17 cellular contexts compared by ENCODE assay signal in the genomic region with DNA sequence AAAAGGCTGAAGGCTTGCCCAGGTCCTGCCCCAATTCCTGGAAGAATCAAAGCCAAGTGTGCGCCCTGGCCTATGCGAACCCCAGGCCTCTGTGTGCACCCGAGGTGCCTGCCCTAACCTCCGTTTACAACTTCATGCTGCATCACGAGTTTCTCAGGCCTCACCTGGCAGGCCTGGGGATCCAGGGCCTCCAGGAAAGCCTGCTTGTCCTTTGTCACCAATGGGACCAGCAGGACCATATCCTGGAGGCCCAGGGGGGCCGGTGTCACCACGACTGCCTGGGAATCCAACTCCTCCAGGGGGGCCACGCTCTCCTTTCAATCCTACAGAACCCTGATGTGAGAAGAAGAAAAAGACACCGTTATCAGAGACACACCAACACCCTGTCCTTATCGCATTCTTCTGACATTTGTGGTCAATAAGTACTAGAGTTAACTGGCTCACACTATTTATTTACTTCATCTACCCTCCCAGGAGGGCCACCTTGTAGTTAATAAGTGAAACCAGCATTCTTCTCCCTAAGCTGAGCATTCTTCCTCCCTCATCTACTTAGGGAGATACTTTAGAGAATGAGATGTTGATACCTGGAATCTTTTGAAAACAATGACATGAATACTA.
"Had no signal": no experiment of that assay in that cellular context is flagged by ENCODE, and none has a peak within 500 bp of the region (broad histone marks: within the 10 kb centered on the region; RNA-seq: fewer than 3 reads in every experiment).

No MANE protein-coding gene starts in this region.

- H3K9me3 ChIP-seq: esophagus squamous epithelium, psoas muscle, spleen had no signal

- H3K4me1 Mint-ChIP-seq: activated naive CD8-positive, alpha-beta T cell treated with anti-CD3 and anti-CD28 coated beads for 36 hours; stimulated activated naive B cell treated with anti-CD40 and anti-IgM and Interleukin-4, amounts not matched to agents 10 μg/mL and 1 μg/mL and 100 μg/mL, for 72 hours had no signal

- H3K27me3 ChIP-seq: esophagus squamous epithelium, spleen had no signal

- H3K4me3 ChIP-seq: esophagus squamous epithelium, psoas muscle, spleen had no signal

- H3K4me3 Mint-ChIP-seq: activated naive CD8-positive, alpha-beta T cell treated with anti-CD3 and anti-CD28 coated beads for 36 hours; dendritic cell treated with granulocyte-macrophage colony-stimulating factor and Interleukin-4, amounts not matched to agents 40 ng/mL and 50 ng/mL, for 4 days; natural killer cell treated with Interleukin-12 subunit alpha and Interleukin-12 subunit beta and Interleukin-15 and Interleukin-18, amount 100 ng/mL, for 72 hours; stimulated activated naive B cell treated with anti-CD40 and anti-IgM and Interleukin-4, amounts not matched to agents 10 μg/mL and 1 μg/mL and 100 μg/mL, for 72 hours had no signal

- H3K27ac ChIP-seq: esophagus squamous epithelium, psoas muscle, spleen, VCaP had no signal

- ATAC-seq: natural killer cell treated with Interleukin-12 subunit alpha and Interleukin-12 subunit beta and Interleukin-15 and Interleukin-18, amount 100 ng/mL, for 72 hours; psoas muscle; sciatic nerve; stimulated activated naive B cell treated with anti-CD40 and anti-IgM and Interleukin-4, amounts not matched to agents 10 μg/mL and 1 μg/mL and 100 μg/mL, for 72 hours had no signal

- H3K9me3 Mint-ChIP-seq: activated naive CD8-positive, alpha-beta T cell treated with anti-CD3 and anti-CD28 coated beads for 36 hours; dendritic cell treated with granulocyte-macrophage colony-stimulating factor and Interleukin-4, amounts not matched to agents 40 ng/mL and 50 ng/mL, for 4 days; natural killer cell treated with Interleukin-12 subunit alpha and Interleukin-12 subunit beta and Interleukin-15 and Interleukin-18, amount 100 ng/mL, for 72 hours had no signal

- H3K27ac Mint-ChIP-seq: activated naive CD8-positive, alpha-beta T cell treated with anti-CD3 and anti-CD28 coated beads for 36 hours; dendritic cell treated with granulocyte-macrophage colony-stimulating factor and Interleukin-4, amounts not matched to agents 40 ng/mL and 50 ng/mL, for 4 days; natural killer cell treated with Interleukin-12 subunit alpha and Interleukin-12 subunit beta and Interleukin-15 and Interleukin-18, amount 100 ng/mL, for 72 hours; stimulated activated naive B cell treated with anti-CD40 and anti-IgM and Interleukin-4, amounts not matched to agents 10 μg/mL and 1 μg/mL and 100 μg/mL, for 72 hours had no signal

- H3K4me1 ChIP-seq: esophagus squamous epithelium, psoas muscle, spleen had no signal

- DNase-seq: activated CD4-positive, alpha-beta T cell treated with anti-CD3 and anti-CD28 coated beads for 1 hour; activated CD4-positive, alpha-beta T cell treated with anti-CD3 and anti-CD28 coated beads, Interleukin-2, amount 50 U/mL, for 4 hours; activated naive CD4-positive, alpha-beta T cell; activated naive CD8-positive, alpha-beta T cell treated with anti-CD3 and anti-CD28 coated beads for 36 hours; amygdala; effector CD8-positive, alpha-beta T cell; esophagus squamous epithelium; nucleus accumbens; psoas muscle; spleen; stimulated activated naive B cell treated with anti-CD40 and anti-IgM and Interleukin-4, amounts not matched to agents 10 μg/mL and 1 μg/mL and 100 μg/mL, for 72 hours; SW 1271; T-helper 2 cell had no signal

- H3K36me3 Mint-ChIP-seq: activated naive CD8-positive, alpha-beta T cell treated with anti-CD3 and anti-CD28 coated beads for 36 hours; natural killer cell treated with Interleukin-12 subunit alpha and Interleukin-12 subunit beta and Interleukin-15 and Interleukin-18, amount 100 ng/mL, for 72 hours; stimulated activated naive B cell treated with anti-CD40 and anti-IgM and Interleukin-4, amounts not matched to agents 10 μg/mL and 1 μg/mL and 100 μg/mL, for 72 hours had no signal
